Comparison of ENCODE assay signal across 20 cellular contexts in genomic region chr5:43099615-43100014, GRCh38.
"Had no signal": no experiment of that assay in that cellular context is flagged by ENCODE, and none has a peak within 500 bp of the region (broad histone marks: within the 10 kb centered on the region; RNA-seq: fewer than 3 reads in every experiment).

No MANE protein-coding gene starts in this region.

- H3K4me1 ChIP-seq: gastrocnemius medialis, left lung, parathyroid adenoma, vagina had no signal

- H3K4me3 ChIP-seq: coronary artery, gastrocnemius medialis, left lung, smooth muscle cell, stomach, vagina had no signal

- ATAC-seq: activated CD8-positive, alpha-beta T cell treated with anti-CD3 and anti-CD28 coated beads for 36 hours; gastrocnemius medialis; left lung; sciatic nerve had no signal

- H3K36me3 ChIP-seq: gastrocnemius medialis, vagina had no signal

- H2AFZ ChIP-seq: parathyroid adenoma had no signal

- H3K27me3 ChIP-seq: gastrocnemius medialis, left lung, stomach, vagina had no signal

- H3K9me3 ChIP-seq: gastrocnemius medialis, left lung, stomach, vagina had no signal

- H3K9ac ChIP-seq: parathyroid adenoma had no signal

- H3K27ac ChIP-seq: coronary artery, gastrocnemius medialis, left lung, parathyroid adenoma, stomach, vagina had no signal

- H3K4me2 ChIP-seq: smooth muscle cell had no signal

- DNase-seq: activated B cell treated with CpG ODN at 0.5 μM for 24 hours; activated CD4-positive, alpha-beta T cell treated with anti-CD3 and anti-CD28 coated beads, Interleukin-2, amount 10 ng/mL, durations not matched to agents 24 days and 14 days; activated CD8-positive, alpha-beta T cell treated with anti-CD3 and anti-CD28 coated beads for 36 hours; activated naive CD4-positive, alpha-beta T cell treated with anti-CD3 and anti-CD28 coated beads for 36 hours; activated T-cell treated with anti-CD3 and anti-CD28 coated beads, Interleukin-2, amount 50 U/mL, for 24 hours; anterior cingulate cortex; central memory CD4-positive, alpha-beta T cell; gastrocnemius medialis; head of caudate nucleus; left lung; mammary epithelial cell; midbrain; stimulated activated CD4-positive, alpha-beta T cell treated with anti-CD3 and anti-CD28 coated beads, Interleukin-4, amount 100 ng/mL, for 1 hour; stomach; trophoblast cell had no signal
